2 cellular contexts compared by ENCODE assay signal in genomic region chr2:25749676-25750075, GRCh38.
TF ChIP-seq lines count a peak whose summit lies in the region.

No MANE protein-coding gene starts in this region.

TF ChIP-seq in IMR-90, 13 proteins besides CTCF, POLR2A, EP300 and RAD21:
- no peak for TF ChIP-seq CHD1 (IDR thresholded peaks at IDR 0.05; ENCODE audit: low read depth, low read length)
- TF ChIP-seq MAFK (IDR thresholded peaks at IDR 0.05; ENCODE audit: low read depth, low read length) = no peak
- no peak for TF ChIP-seq CEBPB (IDR thresholded peaks at IDR 0.05; ENCODE audit: low read depth, low read length)
- no peak for TF ChIP-seq MXI1 (IDR thresholded peaks at IDR 0.05; ENCODE audit: borderline replicate concordance, low read depth, low read length)
- TF ChIP-seq FOS (IDR thresholded peaks at IDR 0.05; ENCODE audit: low read depth, low read length) = no peak
- no peak for TF ChIP-seq RCOR1 (IDR thresholded peaks at IDR 0.05; ENCODE audit: insufficient replicate concordance, low read length)
- no peak for TF ChIP-seq SMC3 (IDR thresholded peaks at IDR 0.05; ENCODE audit: low read depth, low read length)
- no peak for TF ChIP-seq NFE2L2 (IDR thresholded peaks at IDR 0.05; ENCODE audit: low read depth, low read length)
- no peak for TF ChIP-seq RFX5 (IDR thresholded peaks at IDR 0.05; ENCODE audit: low read depth, low read length)
- TF ChIP-seq ELK1 (IDR thresholded peaks at IDR 0.05; ENCODE audit: borderline replicate concordance, low read depth, low read length) = no peak
- TF ChIP-seq MAZ (IDR thresholded peaks at IDR 0.05; ENCODE audit: borderline replicate concordance, low read depth, low read length) = no peak
- TF ChIP-seq BHLHE40 (IDR thresholded peaks at IDR 0.05; ENCODE audit: low read depth, low read length) = no peak
- TF ChIP-seq USF2 (IDR thresholded peaks at IDR 0.05; ENCODE audit: low read depth, low read length) = no peak

TF ChIP-seq in endothelial cell of umbilical vein, 7 proteins besides CTCF, POLR2A, EP300 and RAD21:
- no peak for TF ChIP-seq MAX (IDR thresholded peaks at IDR 0.05; ENCODE audit: insufficient read depth, insufficient read length)
- TF ChIP-seq GATA2 (IDR thresholded peaks at IDR 0.05; ENCODE audit: insufficient read depth, insufficient read length, low read depth, low read length) = no peak
- TF ChIP-seq POLR2AphosphoS5 (IDR thresholded peaks at IDR 0.05; ENCODE audit: insufficient read depth, low read depth, low read length) = no peak
- no peak for TF ChIP-seq EZH2 (IDR thresholded peaks at IDR 0.05; ENCODE audit: borderline replicate concordance, low read depth, low read length, severe bottlenecking)
- TF ChIP-seq MYC (IDR thresholded peaks at IDR 0.05; ENCODE audit: low read depth, low read length) = no peak
- no peak for TF ChIP-seq JUN (IDR thresholded peaks at IDR 0.05; ENCODE audit: borderline replicate concordance, insufficient read depth, insufficient read length, low read depth)
- TF ChIP-seq FOS (IDR thresholded peaks at IDR 0.05; ENCODE audit: borderline replicate concordance, insufficient read depth, low read length) = no peak
